Comparison of ENCODE assay signal across 17 cellular contexts in genomic region chr10:60508831-60509230, GRCh38.
DNase-seq lines count a peak whose midpoint lies in the region; ATAC-seq and TF ChIP-seq lines count a peak whose summit lies in the region.
"Had no signal": no experiment of that assay in that cellular context is flagged by ENCODE, and none has a peak within 500 bp of the region (broad histone marks: within the 10 kb centered on the region; RNA-seq: fewer than 3 reads in every experiment).

No MANE protein-coding gene starts in this region.

- H3K4me1 ChIP-seq in HEK293 (ENCODE audit: control insufficient read depth, insufficient read depth, low read length) = no peaks in the 10 kb centered on the region; the same call in 1 of the 2 replicates

- no peak for TF ChIP-seq CTCF in HEK293 (tag by site-specific recombination; IDR thresholded peaks at IDR 0.05)
- TF ChIP-seq CTCF in astrocyte of the spinal cord (IDR thresholded peaks at IDR 0.05; ENCODE audit: low read depth, low read length) = no peak
- TF ChIP-seq CTCF in osteocyte (IDR thresholded peaks at IDR 0.05) = no peak
- TF ChIP-seq CTCF in lower leg skin (IDR thresholded peaks at IDR 0.05) = no peak

- H3K4me3 Mint-ChIP-seq in osteocyte (ENCODE audit: unreplicated experiment) = no peak overlapping the region
- H3K4me3 Mint-ChIP-seq: CD14-positive monocyte had no signal

- whole genome bisulfite sequencing in lower leg skin, 2 donors = 28 to 32% methylated on average over 2 of the region's 2 CpGs

- no peak overlapping the region for H3K27ac ChIP-seq in HEK293 (ENCODE audit: extremely low read depth, low read depth, low read length)
- H3K27ac ChIP-seq: 22Rv1, GM23248 had no signal

- DNase-seq in NCI-H1105 treated with DMSO at 0.1 percent for 48 hours (lab: John Stamatoyannopoulos, UW) (peak; percentile 26), NCI-H1105 (lab: John Stamatoyannopoulos, UW) (no peak), astrocyte of the spinal cord (ENCODE audit: low read depth, low spot score) (peak; percentile 11), osteocyte (ENCODE audit: extremely low spot score, unreplicated experiment) (no peak), lower leg skin (ENCODE audit: low spot score in 2 of 2) (no peak), DMS153 (lab: John Stamatoyannopoulos, UW) (no peak)
- DNase-seq: GM23248, HCEC 1CT, NCI-H1417 treated with DMSO at 0.1 percent for 48 hours, NCI-H1930, NCI-H2171 treated with DMSO at 0.1 percent for 48 hours, NCI-H748 treated with DMSO at 0.1 percent for 48 hours had no signal

- no peaks in the 10 kb centered on the region for H3K36me3 ChIP-seq in HEK293 (ENCODE audit: control insufficient read depth in 2 of 2, insufficient read depth in 1 of 2, low read length in 2 of 2)

- no peak for TF ChIP-seq POLR2A in lower leg skin (IDR thresholded peaks at IDR 0.05)

- H3K27ac Mint-ChIP-seq in osteocyte (ENCODE audit: unreplicated experiment) = peak overlapping the region; percentile 59
- H3K27ac Mint-ChIP-seq: CD14-positive monocyte had no signal

- peaks cover 22% of the 10 kb centered on the region for H3K4me1 Mint-ChIP-seq in osteocyte (ENCODE audit: unreplicated experiment)

- no peaks in the 10 kb centered on the region for H3K36me3 Mint-ChIP-seq in osteocyte (ENCODE audit: unreplicated experiment)
- H3K36me3 Mint-ChIP-seq: CD14-positive monocyte had no signal

- in situ Hi-C loops in astrocyte of the spinal cord (cut with HindIII; ENCODE audit: low sequenced_read_pairs) = no loop called here

- POLR2A ChIA-PET in HEK293 (lab: Yijun Ruan, JAX) = no interaction called here

- intact Hi-C loops in lower leg skin (cut with DNase I; ENCODE audit: low total_unique reads) = no loop called here

- H3K4me3 ChIP-seq in HEK293 (ENCODE audit: low read depth, low read length) (no peak overlapping the region), astrocyte of the spinal cord (ENCODE audit: low read depth, low read length) (no peak overlapping the region), lower leg skin (ENCODE audit: low read depth, poor library complexity, severe bottlenecking) (no peak overlapping the region)
- H3K4me3 ChIP-seq: GM12878, GM23248 had no signal

- CTCF ChIA-PET in HEK293 (lab: Yijun Ruan, JAX) = interaction anchor here (0.6 kb wide), 1 partner anchor 22 kb away, joined by 7 read pairs; no protein-coding TSS in a partner anchor

- ATAC-seq in HG03108 (IDR thresholded peaks at IDR 0.05; ENCODE audit: unreplicated experiment) = no peak
- ATAC-seq: GM12878 had no signal

- no peaks in the 10 kb centered on the region for H3K27me3 Mint-ChIP-seq in osteocyte (ENCODE audit: unreplicated experiment)

- no peaks in the 10 kb centered on the region for H3K9me3 Mint-ChIP-seq in osteocyte (ENCODE audit: unreplicated experiment)
- H3K9me3 Mint-ChIP-seq: CD14-positive monocyte had no signal

- no peaks in the 10 kb centered on the region for H3K9me3 ChIP-seq in HEK293 (ENCODE audit: control insufficient read depth, insufficient read depth, low read depth, low read length)

TF ChIP-seq in HEK293, 187 proteins besides CTCF, POLR2A, EP300 and RAD21:
- TF ChIP-seq FEZF1 (tag by site-specific recombination; IDR thresholded peaks at IDR 0.05) (peak; percentile 15; the same call in 1 of the 2 replicates), ZNF792 (tag by site-specific recombination; IDR thresholded peaks at IDR 0.05) (no peak)
TF ChIP-seq in HEK293: peak in this region for 1.

Comparison
In these comparisons a context has a peak if more than half of its experiments do, and no peak if none do; other contexts are left out.
1. DNase-seq: peak in NCI-H1105 treated with DMSO at 0.1 percent for 48 hours (single experiment) and astrocyte of the spinal cord (single experiment); none in NCI-H1105 (single experiment), osteocyte (single experiment), lower leg skin (0 of 2) and DMS153 (single experiment).